ENCODE assay signal across 8 cellular contexts in the genomic region with DNA sequence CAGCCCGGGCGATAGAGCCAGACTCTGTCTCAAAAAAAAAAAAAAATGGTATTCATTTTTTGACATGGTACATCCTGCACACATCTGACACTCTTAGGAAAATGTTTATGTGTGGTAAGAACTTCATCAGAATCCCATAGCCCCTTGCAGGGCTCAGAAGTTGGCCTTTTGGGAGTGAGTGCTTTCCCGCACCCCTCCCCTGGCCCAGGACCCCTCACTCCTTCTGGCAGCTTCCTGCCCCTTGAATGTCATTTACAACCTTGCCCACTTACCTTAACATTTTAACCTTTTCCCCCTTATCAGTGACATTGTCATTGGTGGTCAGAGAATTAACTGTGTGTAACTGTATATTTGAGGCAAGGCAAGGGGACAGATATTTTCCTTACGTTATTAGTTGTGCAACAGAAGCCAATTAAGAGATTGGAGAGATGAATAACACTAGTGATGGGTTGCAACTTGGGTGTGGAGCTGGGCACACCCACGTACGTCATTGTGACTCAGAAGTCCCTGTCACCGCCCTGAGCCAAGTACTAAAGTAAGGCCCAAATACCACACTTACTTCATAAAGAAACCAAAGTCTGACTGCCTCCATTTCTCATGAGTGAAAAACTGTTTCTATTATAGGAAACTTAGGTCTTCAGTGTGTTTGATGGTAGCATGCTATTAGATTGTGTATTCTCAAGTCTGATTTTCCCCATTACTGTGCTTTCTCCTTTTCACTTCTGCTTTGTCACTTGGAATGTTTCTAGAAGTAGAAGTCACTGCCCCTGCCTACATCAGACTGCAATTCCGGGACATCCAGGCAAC. TPM values are rescaled to one million over a fixed set of nuclear protein-coding genes. Genes with fewer than 3 reads are reported as not detected.
DNase-seq lines count a peak whose midpoint lies in the region; ATAC-seq, FAIRE-seq and TF ChIP-seq lines count a peak whose summit lies in the region.

No MANE protein-coding gene starts in this region.

- peak overlapping the region; percentile 90 to 98 for H3K27ac ChIP-seq in small intestine (ENCODE audit: low read depth in 1 of 2, low read length in 1 of 2)

- H3K4me1 Mint-ChIP-seq in activated T-cell treated with anti-CD3 and anti-CD28 coated beads, Interleukin-2, amount 50 U/mL, for 24 hours (ENCODE audit: low read depth): peaks cover 85% of the 10 kb centered on the region

- H3K9me3 ChIP-seq in small intestine (ENCODE audit: control insufficient read depth, low read depth): no peaks in the 10 kb centered on the region

- peaks cover 26 to 28% of the 10 kb centered on the region in 2 donors for H3K4me1 ChIP-seq in small intestine (ENCODE audit: control insufficient read depth in 2 of 2, insufficient read depth in 1 of 2, low read depth in 1 of 2, low read length in 1 of 2)

- in situ Hi-C loops in GM13976 (cut with MboI; ENCODE audit: low sequenced_read_pairs, unreplicated experiment): no loop called here

- FAIRE-seq in small intestine (lab: Jason Lieb, UNC): no peak

- no peaks in the 10 kb centered on the region for H3K27me3 ChIP-seq in small intestine (ENCODE audit: control insufficient read depth in 2 of 2, insufficient read depth in 2 of 2, low read length in 2 of 2)

- peaks cover 58% of the 10 kb centered on the region for H3K36me3 Mint-ChIP-seq in activated T-cell treated with anti-CD3 and anti-CD28 coated beads, Interleukin-2, amount 50 U/mL, for 24 hours (ENCODE audit: low read depth)

- TF ChIP-seq CTCF in GM13976 (IDR thresholded peaks at IDR 0.05; ENCODE audit: borderline replicate concordance, control extremely low read depth, extremely low read depth, insufficient read depth, missing control alignments) (no peak), fibroblast of pulmonary artery (IDR thresholded peaks at IDR 0.05; ENCODE audit: low read length, missing control alignments) (no peak)

- ATAC-seq in HG02623 (IDR thresholded peaks at IDR 0.05; ENCODE audit: unreplicated experiment): peak; percentile 41

- H3K4me3 Mint-ChIP-seq in activated T-cell treated with anti-CD3 and anti-CD28 coated beads, Interleukin-2, amount 50 U/mL, for 24 hours: peak overlapping the region; percentile 77

- H3K27me3 Mint-ChIP-seq in activated T-cell treated with anti-CD3 and anti-CD28 coated beads, Interleukin-2, amount 50 U/mL, for 24 hours: no peaks in the 10 kb centered on the region

- peak overlapping the region; percentile 100 for H3K27ac Mint-ChIP-seq in activated T-cell treated with anti-CD3 and anti-CD28 coated beads, Interleukin-2, amount 50 U/mL, for 24 hours

- no peak overlapping the region for H3K4me3 ChIP-seq in fibroblast of pulmonary artery (replicated peaks; ENCODE audit: low read depth, low read length)
- no peak overlapping the region for H3K4me3 ChIP-seq in small intestine (ENCODE audit: low read depth in 1 of 2, low read length in 2 of 2)

- no peaks in the 10 kb centered on the region for H3K36me3 ChIP-seq in small intestine (ENCODE audit: control insufficient read depth in 2 of 2, insufficient read depth in 2 of 2, low read length in 2 of 2)

- no peaks in the 10 kb centered on the region for H3K9me3 Mint-ChIP-seq in activated T-cell treated with anti-CD3 and anti-CD28 coated beads, Interleukin-2, amount 50 U/mL, for 24 hours

- whole genome bisulfite sequencing in small intestine, 3 donors: 34 to 46% (median 45%) methylated on average over 8 of the region's 8 CpGs

- peak; percentile 79 for DNase-seq in GM13976 (ENCODE audit: low spot score)
- peak; percentile 91 for DNase-seq in NOMO-1 treated with DMSO at 0.1 percent for 48 hours (lab: John Stamatoyannopoulos, UW; ENCODE audit: unreplicated experiment)
- peak; percentile 78 for DNase-seq in activated T-cell treated with anti-CD3 and anti-CD28 coated beads, Interleukin-2, amount 50 U/mL, for 24 hours
- peak; percentile 86 for DNase-seq in fibroblast of pulmonary artery (ENCODE audit: low read depth)
- peak; percentile 97 for DNase-seq in small intestine
- DNase-seq in NCI-H1930 (lab: John Stamatoyannopoulos, UW): no peak
- DNase-seq in NCI-H2171 treated with DMSO at 0.1 percent for 48 hours (lab: John Stamatoyannopoulos, UW): no peak

RNA-seq across cellular contexts. Expression of gene OGDH, which starts 31.6 kb away (rescaled TPM):
- polyA plus RNA-seq in small intestine: 100 to 1,000 TPM in 2 of 3 donors, 10 to 100 TPM in 1; 66.8 to 136 (median 124) TPM

RNA-seq across cellular contexts. Expression of gene TMED4, which starts 56.0 kb away (rescaled TPM):
- 10 to 100 TPM; 64.8 to 83.9 (median 76.2) TPM for polyA plus RNA-seq in small intestine

Comparison
In these comparisons a context has a peak if more than half of its experiments do, and no peak if none do; other contexts are left out.
1. DNase-seq: peak in GM13976 (single experiment), NOMO-1 treated with DMSO at 0.1 percent for 48 hours (single experiment), activated T-cell treated with anti-CD3 and anti-CD28 coated beads, Interleukin-2, amount 50 U/mL, for 24 hours (single experiment), fibroblast of pulmonary artery (single experiment) and small intestine (single experiment); none in NCI-H1930 (0 of 2) and NCI-H2171 treated with DMSO at 0.1 percent for 48 hours (single experiment).